In the genomic region with DNA sequence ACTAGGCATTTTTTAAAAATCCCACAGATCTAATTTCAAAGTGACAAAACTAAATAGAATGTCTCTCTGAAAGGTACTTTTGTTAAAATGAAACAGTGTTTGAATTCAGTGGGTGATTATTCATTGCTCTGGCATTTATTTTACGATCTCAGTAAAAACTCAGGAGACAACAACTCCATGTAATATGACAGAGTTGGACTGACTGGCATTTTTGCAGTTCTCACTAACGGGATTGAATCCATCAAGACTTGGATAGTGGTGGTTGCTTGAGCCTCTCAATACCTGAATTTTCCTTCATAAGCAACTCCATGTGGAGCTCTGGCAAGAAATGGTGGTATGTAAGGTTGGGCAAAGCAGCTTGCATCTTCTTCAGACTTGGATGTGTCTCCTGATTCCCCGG, we compare ENCODE assay signal across 18 cellular contexts.
DNase-seq lines count a peak whose midpoint lies in the region; ATAC-seq and TF ChIP-seq lines count a peak whose summit lies in the region.
"Had no signal": no experiment of that assay in that cellular context is flagged by ENCODE, and none has a peak within 500 bp of the region (broad histone marks: within the 10 kb centered on the region; RNA-seq: fewer than 3 reads in every experiment).

No MANE protein-coding gene starts in this region.

- no peak for TF ChIP-seq CTCF in RWPE2 (IDR thresholded peaks at IDR 0.05; ENCODE audit: poor library complexity, severe bottlenecking)
- TF ChIP-seq CTCF in coronary artery (IDR thresholded peaks at IDR 0.05) = no peak

- H3K36me3 ChIP-seq in RWPE2 (ENCODE audit: low read depth) = no peaks in the 10 kb centered on the region
- H3K36me3 ChIP-seq: heart left ventricle, left lung had no signal

- H3K27ac ChIP-seq in RWPE2 (ENCODE audit: poor library complexity, severe bottlenecking) (peak overlapping the region; percentile 80), coronary artery (no peak overlapping the region)
- H3K27ac ChIP-seq: left lung, VCaP had no signal

- DNase-seq in GM04503 (ENCODE audit: low read depth) = peak; percentile 26
- no peak for DNase-seq in RWPE2 (ENCODE audit: low spot score)
- DNase-seq in fibroblast of peridontal ligament (ENCODE audit: extremely low read depth) = peak; percentile 26
- peak; percentile 62 for DNase-seq in renal cortical epithelial cell (ENCODE audit: low read depth)
- no peak for DNase-seq in SKM-1 treated with dmso at 0.1 percent for 144 hours (lab: John Stamatoyannopoulos, UW; ENCODE audit: unreplicated experiment)
- no peak for DNase-seq in NCI-H1930 (lab: John Stamatoyannopoulos, UW)
- DNase-seq in coronary artery (ENCODE audit: low spot score) = no peak
- DNase-seq: activated gamma-delta T cell; CD8-positive, alpha-beta T cell; effector memory CD4-positive, alpha-beta T cell; naive B cell; NCI-H1105; retina; stimulated activated CD4-positive, alpha-beta T cell treated with anti-CD3 and anti-CD28 coated beads, Interleukin-1b, Interleukin-23, amount 100 ng/mL, for 48 hours had no signal

- H3K4me1 ChIP-seq in RWPE2 (ENCODE audit: insufficient read depth, poor library complexity, severe bottlenecking) = peaks cover 11% of the 10 kb centered on the region
- H3K4me1 ChIP-seq: heart left ventricle, left lung had no signal

- ATAC-seq in RWPE2 (ENCODE audit: low read depth) (peak; percentile 77), HG03457 (IDR thresholded peaks at IDR 0.05; ENCODE audit: unreplicated experiment) (no peak)
- ATAC-seq: CD8-positive, alpha-beta T cell; left lung had no signal

- no peaks in the 10 kb centered on the region for H3K27me3 ChIP-seq in RWPE2 (ENCODE audit: insufficient read depth, poor library complexity, severe bottlenecking)
- H3K27me3 ChIP-seq: left lung had no signal

- H3K9me3 ChIP-seq in RWPE2 (ENCODE audit: severe bottlenecking) = no peaks in the 10 kb centered on the region
- H3K9me3 ChIP-seq: heart left ventricle, left lung had no signal

- no peak overlapping the region for H3K4me3 ChIP-seq in RWPE2 (ENCODE audit: severe bottlenecking)
- no peak overlapping the region for H3K4me3 ChIP-seq in coronary artery
- H3K4me3 ChIP-seq: heart left ventricle, left lung had no signal

Comparison
In these comparisons a context has a peak if more than half of its experiments do, and no peak if none do; other contexts are left out.
1. DNase-seq: peak in GM04503 (single experiment), fibroblast of peridontal ligament (single experiment) and renal cortical epithelial cell (single experiment); none in RWPE2 (single experiment), SKM-1 treated with dmso at 0.1 percent for 144 hours (single experiment), NCI-H1930 (0 of 2) and coronary artery (single experiment).